8 cellular contexts compared by ENCODE assay signal in genomic region chr6:132962936-132963579, GRCh38.
DNase-seq lines count a peak whose midpoint lies in the region; ATAC-seq and TF ChIP-seq lines count a peak whose summit lies in the region.

No MANE protein-coding gene starts in this region.

- POLR2A ChIA-PET in A673 (lab: Charles Lee; ENCODE audit: low non-redundant PET) = no interaction called here

- ATAC-seq in GM18499 (IDR thresholded peaks at IDR 0.05; ENCODE audit: insufficient read depth, unreplicated experiment) (peak; percentile 64), HG02970 (IDR thresholded peaks at IDR 0.05; ENCODE audit: low FRiP score, unreplicated experiment) (peak; percentile 91), left lobe of liver (peak; percentile 97)

- no TSS peak for BruUV-seq in A673 (replicated peaks; lab: Mats Ljungman, UMichigan)

- no peak overlapping the region for H3K27ac ChIP-seq in A673 (ENCODE audit: low read depth, low read length, poor library complexity, severe bottlenecking)
- no peak overlapping the region for H3K27ac ChIP-seq in WERI-Rb-1

- H3K4me3 ChIP-seq in A673 (ENCODE audit: low read depth, low read length, poor library complexity, severe bottlenecking) (no peak overlapping the region), WERI-Rb-1 (ENCODE audit: low read depth, low read length) (no peak overlapping the region)

- TF ChIP-seq CTCF in A673 (conservative IDR thresholded peaks at IDR 0.05; ENCODE audit: low read depth, low read length) (peak; percentile 90), WERI-Rb-1 (IDR thresholded peaks at IDR 0.05; ENCODE audit: low read depth, low read length) (peak; percentile 64; the same call in 1 of the 2 replicates)

- H3K36me3 ChIP-seq in A673 (ENCODE audit: insufficient read depth, low read length, poor library complexity, severe bottlenecking) (no peaks in the 10 kb centered on the region), WERI-Rb-1 (no peaks in the 10 kb centered on the region)

- H3K27me3 ChIP-seq in A673 (replicated peaks; ENCODE audit: insufficient read depth, low read depth, low read length, poor library complexity) (peaks cover 37% of the 10 kb centered on the region), WERI-Rb-1 (ENCODE audit: insufficient read depth, low read depth, severe bottlenecking) (peaks cover 5% of the 10 kb centered on the region)

- no peaks in the 10 kb centered on the region for H3K9me3 ChIP-seq in A673 (ENCODE audit: low read depth, low read length, poor library complexity, severe bottlenecking)
- H3K9me3 ChIP-seq in WERI-Rb-1 (ENCODE audit: severe bottlenecking) = no peaks in the 10 kb centered on the region

- DNase-seq in A673 (ENCODE audit: low spot score) (peak; percentile 78), NCI-H2081 treated with DMSO at 0.1 percent for 48 hours (lab: John Stamatoyannopoulos, UW) (peak; percentile 26), WERI-Rb-1 (peak; percentile 78), left lobe of liver (ENCODE audit: low spot score) (peak; percentile 73)
- peak; percentile 9 for DNase-seq in central memory CD4-positive, alpha-beta T cell
- peak; percentile 19 to 33 (median 25) for DNase-seq in stimulated activated CD4-positive, alpha-beta T cell treated with anti-CD3 and anti-CD28 coated beads, TNF-alpha, amount 100 ng/mL, for 48 hours (ENCODE audit: low read depth in 3 of 3)

- CTCF ChIA-PET in A673 (lab: Charles Lee) = interaction anchor here (0.5 to 0.6 kb wide), 4 partner anchors 293 to 431 kb away, joined by 3 to 18 read pairs (median 6); no protein-coding TSS in a partner anchor

- H3K4me1 ChIP-seq in A673 (ENCODE audit: insufficient read depth, low read length, poor library complexity, severe bottlenecking) = no peaks in the 10 kb centered on the region

- intact Hi-C loops in A673 (cut with micrococcal nuclease; ENCODE audit: unreplicated experiment) = loop anchor here (1.0 to 5.0 kb wide), 4 partner anchors 133 to 589 kb away; no protein-coding TSS in a partner anchor

Comparison
In these comparisons a context has a peak if more than half of its experiments do, and no peak if none do; other contexts are left out.
1. DNase-seq: peak in every context shown above with its lines; median percentile 78 in A673; 78 in WERI-Rb-1; 73 in left lobe of liver; 26 in NCI-H2081 treated with DMSO at 0.1 percent for 48 hours; 25 in stimulated activated CD4-positive, alpha-beta T cell treated with anti-CD3 and anti-CD28 coated beads, TNF-alpha, amount 100 ng/mL, for 48 hours; 9 in central memory CD4-positive, alpha-beta T cell.